Comparison of ENCODE assay signal across 10 cellular contexts in genomic region chr13:101529419-101529818, GRCh38.
DNase-seq lines count a peak whose midpoint lies in the region; ATAC-seq, FAIRE-seq and TF ChIP-seq lines count a peak whose summit lies in the region.
"Had no signal": no experiment of that assay in that cellular context is flagged by ENCODE, and none has a peak within 500 bp of the region (broad histone marks: within the 10 kb centered on the region; RNA-seq: fewer than 3 reads in every experiment).

No MANE protein-coding gene starts in this region.

- H3K27ac ChIP-seq in keratinocyte (ENCODE audit: control insufficient read depth, insufficient read depth, low read length) (no peak overlapping the region), HepG2 (ENCODE audit: extremely low read length, insufficient read depth, low read length) (no peak overlapping the region)

- H2AFZ ChIP-seq in keratinocyte (ENCODE audit: control insufficient read depth, low read length) (peak overlapping the region; percentile 66), HepG2 (ENCODE audit: low read length) (no peak overlapping the region)

- POLR2A ChIA-PET in HepG2 (lab: Yijun Ruan, JAX), result no interaction called here

- BruUV-seq in HepG2 (replicated peaks; lab: Mats Ljungman, UMichigan), result no TSS peak

- ATAC-seq in GM21786 (IDR thresholded peaks at IDR 0.05; ENCODE audit: unreplicated experiment), result peak; percentile 55
- peak; percentile 44; the same call in 1 of the 3 replicates for ATAC-seq in SK-N-SH treated with all-trans-retinoic acid at 6 μM for 48 hours
- ATAC-seq in HepG2, result no peak
- ATAC-seq in HG03139 (IDR thresholded peaks at IDR 0.05; ENCODE audit: unreplicated experiment), result no peak

- DNase-seq in EL (peak; percentile 84), keratinocyte (ENCODE audit: low read depth, low spot score) (no peak), NCI-H2171 (lab: John Stamatoyannopoulos, UW) (no peak), HepG2 (ENCODE audit: low spot score) (no peak)
- no peak for DNase-seq in activated T-helper 2 cell treated with anti-CD3 and anti-CD28 coated beads, Interferon-gamma antibody, Interleukin-2, Interleukin-4, amounts not matched to agents 10 μg/mL and 5 μg/mL and 100 μg/mL, durations not matched to agents 14 hours and 24 hours and 36 hours (ENCODE audit: low spot score)
- DNase-seq: NCI-H1694 treated with DMSO at 0.1 percent for 48 hours; stimulated activated CD4-positive, alpha-beta T cell treated with anti-CD3 and anti-CD28 coated beads, Interleukin-12 subunit alpha, Interleukin-12 subunit beta, amount 100 ng/mL, for 4 hours had no signal

- H4K20me1 ChIP-seq in keratinocyte (ENCODE audit: control insufficient read depth, extremely low read depth, insufficient read depth, low read length) (no peaks in the 10 kb centered on the region), HepG2 (ENCODE audit: insufficient read depth, low read length) (no peaks in the 10 kb centered on the region)

- H3K79me2 ChIP-seq in keratinocyte (ENCODE audit: control insufficient read depth, insufficient read depth, low read length), result no peaks in the 10 kb centered on the region
- H3K79me2 ChIP-seq in HepG2 (ENCODE audit: insufficient read depth, low read length), result no peaks in the 10 kb centered on the region

- in situ Hi-C loops in HepG2 (cut with HindIII; ENCODE audit: extremely low pct_ligation_motif_present, low pct_unique_long_range_greater_than_20kb), result no loop called here

- dilution Hi-C loops in keratinocyte (cut with MboI; ENCODE audit: extremely low pct_ligation_motif_present, low sequenced_read_pairs), result no loop called here

- no peaks in the 10 kb centered on the region for H3K9me1 ChIP-seq in keratinocyte (ENCODE audit: control insufficient read depth, extremely low read depth, insufficient read depth, low read length)

- H3K27ac Mint-ChIP-seq in activated T-helper 2 cell treated with anti-CD3 and anti-CD28 coated beads, Interferon-gamma antibody, Interleukin-2, Interleukin-4, amounts not matched to agents 10 μg/mL and 5 μg/mL and 100 μg/mL, durations not matched to agents 14 hours and 24 hours and 36 hours, result no peak overlapping the region

- no peak for FAIRE-seq in keratinocyte (lab: Jason Lieb, UNC)
- FAIRE-seq in HepG2 (lab: Jason Lieb, UNC), result no peak

- H3K9me3 Mint-ChIP-seq in activated T-helper 2 cell treated with anti-CD3 and anti-CD28 coated beads, Interferon-gamma antibody, Interleukin-2, Interleukin-4, amounts not matched to agents 10 μg/mL and 5 μg/mL and 100 μg/mL, durations not matched to agents 14 hours and 24 hours and 36 hours, result no peaks in the 10 kb centered on the region

- WGBS in HepG2 (ENCODE audit: low lambda C conversion rate), result 0% methylated on average over 4 of the region's 4 CpGs

- no peaks in the 10 kb centered on the region for H3K36me3 Mint-ChIP-seq in activated T-helper 2 cell treated with anti-CD3 and anti-CD28 coated beads, Interferon-gamma antibody, Interleukin-2, Interleukin-4, amounts not matched to agents 10 μg/mL and 5 μg/mL and 100 μg/mL, durations not matched to agents 14 hours and 24 hours and 36 hours (ENCODE audit: low read depth)

- CTCF ChIA-PET in HepG2 (lab: Yijun Ruan, JAX; ENCODE audit: low intra/inter-chr PET ratio, low total read pairs), result no interaction called here

- no peak overlapping the region for H3K4me3 Mint-ChIP-seq in activated T-helper 2 cell treated with anti-CD3 and anti-CD28 coated beads, Interferon-gamma antibody, Interleukin-2, Interleukin-4, amounts not matched to agents 10 μg/mL and 5 μg/mL and 100 μg/mL, durations not matched to agents 14 hours and 24 hours and 36 hours (ENCODE audit: low read depth)

- peaks cover 3% of the 10 kb centered on the region for H3K4me1 Mint-ChIP-seq in activated T-helper 2 cell treated with anti-CD3 and anti-CD28 coated beads, Interferon-gamma antibody, Interleukin-2, Interleukin-4, amounts not matched to agents 10 μg/mL and 5 μg/mL and 100 μg/mL, durations not matched to agents 14 hours and 24 hours and 36 hours (ENCODE audit: low read depth)

- H3K27me3 ChIP-seq in keratinocyte (ENCODE audit: control insufficient read depth, extremely low read depth, insufficient read depth, low read length) (no peaks in the 10 kb centered on the region), HepG2 (ENCODE audit: control insufficient read depth in 1 of 2, insufficient read depth in 2 of 2, low read length in 2 of 2) (no peaks in the 10 kb centered on the region)

- H3K9me3 ChIP-seq in keratinocyte (ENCODE audit: control insufficient read depth, low read depth, low read length), result no peaks in the 10 kb centered on the region
- no peaks in the 10 kb centered on the region for H3K9me3 ChIP-seq in HepG2 (ENCODE audit: low read length)

- TF ChIP-seq RAD21 in HepG2 (CRISPR knock-in tag; IDR thresholded peaks at IDR 0.05), result no peak

- no peak for TF ChIP-seq POLR2A in HepG2 (IDR thresholded peaks at IDR 0.05; ENCODE audit: insufficient read depth in 1 of 2, low read depth in 2 of 2, low read length in 2 of 2)

- intact Hi-C loops in HepG2 (cut with micrococcal nuclease; ENCODE audit: unreplicated experiment), result no loop called here
- intact Hi-C loops in activated T-helper 2 cell treated with anti-CD3 and anti-CD28 coated beads, Interferon-gamma antibody, Interleukin-2, Interleukin-4, amounts not matched to agents 10 μg/mL and 5 μg/mL and 100 μg/mL, durations not matched to agents 14 hours and 24 hours and 36 hours (cut with micrococcal nuclease), result loop anchor here (1.0 kb wide), 1 partner anchor 98 kb away; no protein-coding TSS in a partner anchor

- H3K4me3 ChIP-seq in keratinocyte (ENCODE audit: control insufficient read depth in 2 of 3, extremely low read depth in 1 of 3, insufficient read depth in 2 of 3, low read depth in 1 of 3, low read length in 3 of 3) (no peak overlapping the region), HepG2 (replicated peaks in 1 of 3; ENCODE audit: insufficient read depth in 1 of 3, low read depth in 2 of 3, low read length in 3 of 3) (no peak overlapping the region)

- H3K27me3 Mint-ChIP-seq in activated T-helper 2 cell treated with anti-CD3 and anti-CD28 coated beads, Interferon-gamma antibody, Interleukin-2, Interleukin-4, amounts not matched to agents 10 μg/mL and 5 μg/mL and 100 μg/mL, durations not matched to agents 14 hours and 24 hours and 36 hours (ENCODE audit: low read depth), result peaks cover 8% of the 10 kb centered on the region

- TF ChIP-seq CTCF in keratinocyte (optimal IDR thresholded peaks at IDR 0.05 in 1 of 3, IDR thresholded peaks at IDR 0.05 in 1 of 3, conservative IDR thresholded peaks at IDR 0.05 in 1 of 3; ENCODE audit: extremely low read depth in 1 of 3, insufficient read depth in 2 of 3, low read length in 3 of 3), result no peak
- TF ChIP-seq CTCF in HepG2 (CRISPR knock-in tag; IDR thresholded peaks at IDR 0.05), result no peak

- no peaks in the 10 kb centered on the region for H3K36me3 ChIP-seq in keratinocyte (ENCODE audit: control insufficient read depth in 2 of 2, extremely low read depth in 1 of 2, insufficient read depth in 2 of 2, low read length in 2 of 2)
- H3K36me3 ChIP-seq in HepG2 (replicated peaks in 1 of 2; ENCODE audit: control insufficient read depth in 1 of 2, insufficient read depth in 2 of 2, low read length in 2 of 2), result no peaks in the 10 kb centered on the region

- no peaks in the 10 kb centered on the region for H3K4me1 ChIP-seq in keratinocyte (ENCODE audit: control insufficient read depth, extremely low read depth, insufficient read depth, low read length)
- H3K4me1 ChIP-seq in HepG2 (ENCODE audit: insufficient read depth, low read length), result no peaks in the 10 kb centered on the region

- TF ChIP-seq EP300 in HepG2 (IDR thresholded peaks at IDR 0.05; ENCODE audit: low read depth in 2 of 2, low read length in 2 of 2) (no peak), HepG2 (CRISPR knock-in tag; IDR thresholded peaks at IDR 0.05; ENCODE audit: borderline replicate concordance) (no peak)

- no peak overlapping the region for H3K9ac ChIP-seq in keratinocyte (ENCODE audit: control insufficient read depth, extremely low read depth, insufficient read depth, low read length)
- no peak overlapping the region for H3K9ac ChIP-seq in HepG2 (ENCODE audit: insufficient read depth, low read depth, low read length)

- H3K4me2 ChIP-seq in keratinocyte (ENCODE audit: control insufficient read depth, extremely low read depth, insufficient read depth, low read depth, low read length), result no peak overlapping the region
- H3K4me2 ChIP-seq in HepG2 (ENCODE audit: low read depth, low read length), result no peak overlapping the region

TF ChIP-seq in SK-N-SH treated with all-trans-retinoic acid at 6 μM for 48 hours, 23 proteins besides CTCF, POLR2A, EP300 and RAD21 (continues in another document):
- no peak for TF ChIP-seq ARNTL (CRISPR knock-in tag; IDR thresholded peaks at IDR 0.05; ENCODE audit: borderline replicate concordance, low read depth)
- TF ChIP-seq ISL1 (CRISPR knock-in tag; IDR thresholded peaks at IDR 0.05), result no peak
- TF ChIP-seq TCF4 (CRISPR knock-in tag; IDR thresholded peaks at IDR 0.05; ENCODE audit: borderline replicate concordance), result no peak
- no peak for TF ChIP-seq ZC3H10 (CRISPR knock-in tag; IDR thresholded peaks at IDR 0.05)
- no peak for TF ChIP-seq ZFP3 (CRISPR knock-in tag; IDR thresholded peaks at IDR 0.05)

TF ChIP-seq in HepG2, 621 proteins besides CTCF, POLR2A, EP300 and RAD21 (continues in another document):
- TF ChIP-seq SAFB2 (CRISPR knock-in tag; IDR thresholded peaks at IDR 0.05; ENCODE audit: borderline replicate concordance, low read depth), result no peak
- TF ChIP-seq NFYC (CRISPR knock-in tag; IDR thresholded peaks at IDR 0.05), result no peak
- no peak for TF ChIP-seq USF2 (IDR thresholded peaks at IDR 0.05; ENCODE audit: low read depth, low read length)
- TF ChIP-seq USF2 (CRISPR knock-in tag; IDR thresholded peaks at IDR 0.05; ENCODE audit: borderline replicate concordance), result no peak

Comparison
In these comparisons a context has a peak if more than half of its experiments do, and no peak if none do; other contexts are left out.
1. ATAC-seq: peak in GM21786 (single experiment) and SK-N-SH treated with all-trans-retinoic acid at 6 μM for 48 hours (single experiment); none in HepG2 (single experiment) and HG03139 (single experiment).